ENCODE assay signal across 9 cellular contexts in genomic region chr9:121500165-121500478, GRCh38. TPM values are rescaled to one million over a fixed set of nuclear protein-coding genes. Genes with fewer than 3 reads are reported as not detected.
A peak's percentile ranks its signal among the peaks of the same experiment; 100 is the strongest.
DNase-seq lines count a peak whose midpoint lies in the region; ATAC-seq, FAIRE-seq and TF ChIP-seq lines count a peak whose summit lies in the region.
"Had no signal": no experiment of that assay in that cellular context is flagged by ENCODE, and none has a peak within 500 bp of the region (broad histone marks: within the 10 kb centered on the region; RNA-seq: fewer than 3 reads in every experiment).

No MANE protein-coding gene starts in this region.

- peak overlapping the region; percentile 79 for H3K4me3 Mint-ChIP-seq in HFFc6
- H3K4me3 Mint-ChIP-seq in activated naive CD8-positive, alpha-beta T cell treated with anti-CD3 and anti-CD28 coated beads, Interleukin-2, amount 50 U/mL, for 24 hours, result peak overlapping the region; percentile 32

- FAIRE-seq in keratinocyte (lab: Jason Lieb, UNC), result no peak

- H3K27me3 ChIP-seq in keratinocyte (ENCODE audit: control insufficient read depth, extremely low read depth, insufficient read depth, low read length) (peaks cover 18% of the 10 kb centered on the region), spleen (replicated peaks in 1 of 7) (peaks cover 0 to 72% (median 23%) of the 10 kb centered on the region in 7 donors)

- H3K36me3 ChIP-seq in keratinocyte (ENCODE audit: control insufficient read depth in 2 of 2, extremely low read depth in 1 of 2, insufficient read depth in 2 of 2, low read length in 2 of 2) (no peaks in the 10 kb centered on the region), spleen (no peaks in the 10 kb centered on the region)

- H3K4me3 ChIP-seq in keratinocyte (ENCODE audit: control insufficient read depth in 2 of 3, extremely low read depth in 1 of 3, insufficient read depth in 2 of 3, low read depth in 1 of 3, low read length in 3 of 3) (peak overlapping the region; percentile 28 to 62 (median 58)), spleen (peak overlapping the region in 7 of 8 donors; percentile 45 to 72 (median 50))

- H3K9me3 ChIP-seq in keratinocyte (ENCODE audit: control insufficient read depth, low read depth, low read length) (no peaks in the 10 kb centered on the region), spleen (peaks cover 0 to 8% (median 2%) of the 10 kb centered on the region in 8 donors)

- no peak for TF ChIP-seq POLR2A in spleen (IDR thresholded peaks at IDR 0.05)

- no peaks in the 10 kb centered on the region for H3K9me1 ChIP-seq in keratinocyte (ENCODE audit: control insufficient read depth, extremely low read depth, insufficient read depth, low read length)

- peaks cover 43% of the 10 kb centered on the region for H3K27me3 Mint-ChIP-seq in HFFc6 (ENCODE audit: insufficient read depth)
- H3K27me3 Mint-ChIP-seq in activated naive CD8-positive, alpha-beta T cell treated with anti-CD3 and anti-CD28 coated beads, Interleukin-2, amount 50 U/mL, for 24 hours, result peaks cover 60% of the 10 kb centered on the region

- H3K4me1 Mint-ChIP-seq in HFFc6 (ENCODE audit: low read depth), result peaks cover 24% of the 10 kb centered on the region
- H3K4me1 Mint-ChIP-seq in activated naive CD8-positive, alpha-beta T cell treated with anti-CD3 and anti-CD28 coated beads, Interleukin-2, amount 50 U/mL, for 24 hours, result peaks cover 18% of the 10 kb centered on the region

- DNase-seq in HFFc6 (no peak), keratinocyte (ENCODE audit: low read depth, low spot score) (no peak), spleen (no peak), AG08395 (ENCODE audit: low spot score) (no peak), GM13976 (ENCODE audit: low spot score) (no peak)
- DNase-seq in activated naive CD8-positive, alpha-beta T cell treated with anti-CD3 and anti-CD28 coated beads, Interleukin-2, amount 50 U/mL, for 24 hours, result no peak

- intact Hi-C loops in spleen (cut with DNase I; ENCODE audit: low total_unique reads), result no loop called here

- no peak for TF ChIP-seq CTCF in HFFc6 (IDR thresholded peaks at IDR 0.05)
- TF ChIP-seq CTCF in keratinocyte (optimal IDR thresholded peaks at IDR 0.05 in 1 of 3, IDR thresholded peaks at IDR 0.05 in 1 of 3, conservative IDR thresholded peaks at IDR 0.05 in 1 of 3; ENCODE audit: extremely low read depth in 1 of 3, insufficient read depth in 2 of 3, low read length in 3 of 3), result no peak
- no peak for TF ChIP-seq CTCF in spleen (IDR thresholded peaks at IDR 0.05 in 8 of 11, conservative IDR thresholded peaks at IDR 0.05 in 3 of 11)
- TF ChIP-seq CTCF in GM13976 (IDR thresholded peaks at IDR 0.05; ENCODE audit: borderline replicate concordance, control extremely low read depth, extremely low read depth, insufficient read depth, missing control alignments), result no peak

- H3K4me2 ChIP-seq in keratinocyte (ENCODE audit: control insufficient read depth, extremely low read depth, insufficient read depth, low read depth, low read length), result peak overlapping the region; percentile 85

- dilution Hi-C loops in keratinocyte (cut with MboI; ENCODE audit: extremely low pct_ligation_motif_present, low sequenced_read_pairs), result no loop called here

- H3K79me2 ChIP-seq in keratinocyte (ENCODE audit: control insufficient read depth, insufficient read depth, low read length), result no peaks in the 10 kb centered on the region

- 15 to 20% (median 17%) methylated on average over 12 to 15 of the region's 15 CpGs for WGBS in spleen, 5 donors

- H2AFZ ChIP-seq in keratinocyte (ENCODE audit: control insufficient read depth, low read length), result peak overlapping the region; percentile 79

- peaks cover 8% of the 10 kb centered on the region for H3K9me3 Mint-ChIP-seq in HFFc6
- peaks cover 9% of the 10 kb centered on the region for H3K9me3 Mint-ChIP-seq in activated naive CD8-positive, alpha-beta T cell treated with anti-CD3 and anti-CD28 coated beads, Interleukin-2, amount 50 U/mL, for 24 hours

- no peaks in the 10 kb centered on the region for H4K20me1 ChIP-seq in keratinocyte (ENCODE audit: control insufficient read depth, extremely low read depth, insufficient read depth, low read length)

- no peak overlapping the region for H3K27ac Mint-ChIP-seq in HFFc6
- no peak overlapping the region for H3K27ac Mint-ChIP-seq in activated naive CD8-positive, alpha-beta T cell treated with anti-CD3 and anti-CD28 coated beads, Interleukin-2, amount 50 U/mL, for 24 hours

- H3K4me1 ChIP-seq in keratinocyte (ENCODE audit: control insufficient read depth, extremely low read depth, insufficient read depth, low read length), result peaks cover 18% of the 10 kb centered on the region
- H3K4me1 ChIP-seq in spleen, result peaks cover 21 to 48% (median 33%) of the 10 kb centered on the region in 6 donors

- no peak overlapping the region for H3K27ac ChIP-seq in keratinocyte (ENCODE audit: control insufficient read depth, insufficient read depth, low read length)
- peak overlapping the region; percentile 63 to 88 (median 84) for H3K27ac ChIP-seq in spleen

- H3K9ac ChIP-seq in keratinocyte (ENCODE audit: control insufficient read depth, extremely low read depth, insufficient read depth, low read length), result peak overlapping the region; percentile 22

- in situ Hi-C loops in GM13976 (cut with MboI; ENCODE audit: low sequenced_read_pairs, unreplicated experiment), result no loop called here

- ATAC-seq in activated naive CD8-positive, alpha-beta T cell treated with anti-CD3 and anti-CD28 coated beads, Interleukin-2, amount 50 U/mL, for 24 hours, result no peak
- ATAC-seq in HG03457 (IDR thresholded peaks at IDR 0.05; ENCODE audit: unreplicated experiment) (no peak), HG03159 (IDR thresholded peaks at IDR 0.05; ENCODE audit: unreplicated experiment) (no peak)

- peaks cover 10% of the 10 kb centered on the region; the same call in 1 of the 2 replicates for H3K36me3 Mint-ChIP-seq in HFFc6 (ENCODE audit: low read depth)
- H3K36me3 Mint-ChIP-seq in activated naive CD8-positive, alpha-beta T cell treated with anti-CD3 and anti-CD28 coated beads, Interleukin-2, amount 50 U/mL, for 24 hours (ENCODE audit: low read depth), result peaks cover 7% of the 10 kb centered on the region

RNA-seq across cellular contexts. Expression of gene GGTA1, which starts 0.5 kb away (rescaled TPM):
- not detected for total RNA-seq in HFFc6 (2021; fragmentation: NEBNext Ultra II Directional; extraction: Animal tissue kit (Norgen Biotek cat#: 25700))
- 0.05 TPM in 1 of 3 replicates, not detected in the others for polyA plus RNA-seq in keratinocyte
- polyA plus RNA-seq in keratinocyte (2011; ENCODE audit: low read depth), result 0.41 TPM
- not detected in 2 replicates for polyA plus RNA-seq in keratinocyte (2011; cell fraction: cytosol; rRNA removed)
- polyA plus RNA-seq in keratinocyte (2011; cell fraction: nucleus; rRNA removed), result not detected in 2 replicates
- 0.20 TPM in 1 of 2 replicates, not detected in the other for polyA plus RNA-seq in keratinocyte (2012; ENCODE audit: low replicate concordance)
- not detected in 3 replicates for polyA minus RNA-seq in keratinocyte
- polyA minus RNA-seq in keratinocyte (2011; cell fraction: cytosol; rRNA and poly(A)+ RNA removed), result not detected
- polyA minus RNA-seq in keratinocyte (2011; cell fraction: nucleus; rRNA and poly(A)+ RNA removed), result not detected in 2 replicates
- 10 to 100 TPM; 12.5 to 44.9 (median 36.7) TPM for total RNA-seq in spleen
- 10 to 100 TPM; 11.2 to 14.6 (median 13.1) TPM for polyA plus RNA-seq in spleen
- total RNA-seq: M059J had no signal

Comparison
In these comparisons a context has a peak if more than half of its experiments do, and no peak if none do; other contexts are left out.
1. RNA of gene GGTA1, which starts 0.5 kb away (total RNA-seq): 12.5 to 44.9 TPM in spleen; not detected in HFFc6; every median in the first group is over 10 times any median in the second.